ENCODE assay signal across 13 cellular contexts in the genomic region with DNA sequence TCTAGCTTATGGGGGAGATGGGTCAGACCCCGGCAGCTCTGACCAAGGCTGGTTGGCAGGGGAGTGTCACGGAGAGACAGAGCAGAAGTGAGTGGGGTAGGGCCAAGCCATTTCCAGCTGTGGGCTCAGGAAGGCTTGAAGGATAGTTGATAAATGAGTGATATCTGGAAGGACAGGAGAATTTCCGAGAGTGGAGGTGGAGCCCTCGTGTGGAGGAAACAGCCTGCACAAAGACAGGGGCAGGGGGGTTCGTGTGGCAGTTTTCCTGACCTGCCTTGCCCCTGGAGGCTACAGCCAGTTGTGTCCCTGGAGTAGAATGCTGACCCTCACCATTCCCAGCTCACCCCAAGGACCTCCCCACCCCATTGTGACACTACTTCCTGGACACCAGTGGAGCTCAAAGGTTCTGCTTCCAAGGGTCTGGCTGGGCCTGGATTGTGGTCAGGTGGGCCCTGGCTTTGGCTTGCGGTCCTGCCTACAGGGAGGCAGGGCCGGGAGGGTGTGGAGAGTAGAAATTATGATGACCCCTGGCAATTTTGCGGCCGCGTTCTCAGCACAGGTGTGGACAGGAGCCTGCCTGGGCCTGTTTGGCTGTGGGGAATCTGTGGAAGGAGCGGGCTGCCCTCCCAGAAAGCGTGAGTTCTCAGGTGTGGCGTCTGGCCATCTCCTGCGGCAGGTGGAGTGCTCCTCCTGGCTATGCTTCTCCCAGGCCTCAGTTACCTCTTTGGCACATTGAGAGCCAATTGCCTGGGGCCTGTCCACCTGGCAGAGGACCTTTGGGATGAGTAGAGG. TPM values are rescaled to one million over a fixed set of nuclear protein-coding genes. Genes with fewer than 3 reads are reported as not detected.
DNase-seq lines count a peak whose midpoint lies in the region; ATAC-seq, FAIRE-seq and TF ChIP-seq lines count a peak whose summit lies in the region.
"Had no signal": no experiment of that assay in that cellular context is flagged by ENCODE, and none has a peak within 500 bp of the region (broad histone marks: within the 10 kb centered on the region; RNA-seq: fewer than 3 reads in every experiment).

A gene with protein sequence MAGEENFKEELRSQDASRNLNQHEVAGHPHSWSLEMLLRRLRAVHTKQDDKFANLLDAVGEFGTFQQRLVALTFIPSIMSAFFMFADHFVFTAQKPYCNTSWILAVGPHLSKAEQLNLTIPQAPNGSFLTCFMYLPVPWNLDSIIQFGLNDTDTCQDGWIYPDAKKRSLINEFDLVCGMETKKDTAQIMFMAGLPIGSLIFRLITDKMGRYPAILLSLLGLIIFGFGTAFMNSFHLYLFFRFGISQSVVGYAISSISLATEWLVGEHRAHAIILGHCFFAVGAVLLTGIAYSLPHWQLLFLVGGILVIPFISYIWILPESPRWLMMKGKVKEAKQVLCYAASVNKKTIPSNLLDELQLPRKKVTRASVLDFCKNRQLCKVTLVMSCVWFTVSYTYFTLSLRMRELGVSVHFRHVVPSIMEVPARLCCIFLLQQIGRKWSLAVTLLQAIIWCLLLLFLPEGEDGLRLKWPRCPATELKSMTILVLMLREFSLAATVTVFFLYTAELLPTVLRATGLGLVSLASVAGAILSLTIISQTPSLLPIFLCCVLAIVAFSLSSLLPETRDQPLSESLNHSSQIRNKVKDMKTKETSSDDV (plus strand): TSS at position 400 of the 792 bp plus-strand sequence. CDS start 23,733 bp downstream, outside the sequence.

- H3K18ac ChIP-seq in mesendoderm (ENCODE audit: low read length): no peak within 1 kb of the TSS

- no peak within 1 kb of the TSS for H2BK15ac ChIP-seq in mesendoderm (replicated peaks; ENCODE audit: low read depth)

- H3K79me2 ChIP-seq in HCT116 (ENCODE audit: insufficient read depth, low read length) (no peaks in the 10 kb centered on the region), GM12878 (ENCODE audit: control insufficient read depth, insufficient read depth, low read length) (no peaks in the 10 kb centered on the region), mesendoderm (ENCODE audit: control insufficient read depth, insufficient read depth, low read length) (no peaks in the 10 kb centered on the region)

- peak; percentile 10 for TF ChIP-seq CTCF in GM10248 (IDR thresholded peaks at IDR 0.05; ENCODE audit: control extremely low read depth, extremely low read depth, low read depth, missing control alignments)
- TF ChIP-seq CTCF in HCT116 (IDR thresholded peaks at IDR 0.05 in 2 of 3, conservative IDR thresholded peaks at IDR 0.05 in 1 of 3; ENCODE audit: borderline replicate concordance in 1 of 3, insufficient read depth in 1 of 3, low read depth in 2 of 3, low read length in 2 of 3): peak; percentile 17 to 33 (median 26); a peak in 3 of 6 replicates
- peak in 2 of 3 experiments; percentile 25 to 38; a peak in 3 of 6 replicates for TF ChIP-seq CTCF in GM12878 (IDR thresholded peaks at IDR 0.05 in 2 of 3, conservative IDR thresholded peaks at IDR 0.05 in 1 of 3; ENCODE audit: control insufficient read depth in 2 of 3, extremely low read depth in 1 of 3, insufficient read depth in 1 of 3, low read depth in 3 of 3, low read length in 3 of 3)

- BruUV-seq in HCT116 (replicated peaks; lab: Mats Ljungman, UMichigan): no TSS peak
- no TSS peak for BruUV-seq in GM12878 (replicated peaks; lab: Mats Ljungman, UMichigan)

- H2BK120ac ChIP-seq in mesendoderm (ENCODE audit: low read depth, low read length): no peak within 1 kb of the TSS

- intact Hi-C loops in HCT116 (cut with micrococcal nuclease) (no loop called here), GM12878 (cut with micrococcal nuclease; ENCODE audit: unreplicated experiment) (loop anchor here (5.0 kb wide), 1 partner anchor 165 kb away; no protein-coding TSS in a partner anchor)

- SMC1A ChIA-PET in GM12878 (lab: Charles Lee; ENCODE audit: uncharacterized antibody, unreplicated experiment): interaction anchor here (0.6 to 1.3 kb wide), 5 partner anchors 37 to 163 kb away, joined by 3 to 4 read pairs (median 3); no protein-coding TSS in a partner anchor

- H3K27ac ChIP-seq in HCT116 (ENCODE audit: low read depth, low read length) (no peak within 1 kb of the TSS), GM12878 (ENCODE audit: control insufficient read depth, insufficient read depth) (no peak within 1 kb of the TSS), mesendoderm (ENCODE audit: low read depth, low read length) (no peak within 1 kb of the TSS)
- H3K27ac ChIP-seq: colonic mucosa had no signal

- H4K8ac ChIP-seq in mesendoderm (ENCODE audit: low read depth, low read length): no peak within 1 kb of the TSS

- H3K9me3 ChIP-seq in HCT116 (ENCODE audit: control insufficient read depth in 1 of 2, insufficient read depth in 1 of 2, low read depth in 1 of 2, low read length in 2 of 2) (no peaks in the 10 kb centered on the region), GM12878 (replicated peaks; ENCODE audit: control insufficient read depth, insufficient read depth, low read length) (no peaks in the 10 kb centered on the region)
- H3K9me3 ChIP-seq: colonic mucosa had no signal

- H3K27me3 ChIP-seq in HCT116 (ENCODE audit: insufficient read depth, low read length): no peaks in the 10 kb centered on the region
- H3K27me3 ChIP-seq in GM12878 (replicated peaks in 1 of 2; ENCODE audit: control insufficient read depth in 2 of 2, insufficient read depth in 2 of 2, low read length in 1 of 2): no peaks in the 10 kb centered on the region; a peak in 1 of 4 replicates
- no peaks in the 10 kb centered on the region for H3K27me3 ChIP-seq in mesendoderm (ENCODE audit: insufficient read depth, low read length, poor library complexity)
- H3K27me3 ChIP-seq: colonic mucosa had no signal

- RAD21 ChIA-PET in HCT116 (lab: Charles Lee; ENCODE audit: low non-redundant PET in 1 of 2, low total read pairs in 2 of 2, uncharacterized antibody in 2 of 2, unreplicated experiment in 2 of 2): no interaction called here
- RAD21 ChIA-PET in GM12878 (lab: Charles Lee; ENCODE audit: unreplicated experiment): interaction anchor here (0.6 to 2.0 kb wide), 7 partner anchors 142 to 308 kb away, joined by 3 to 9 read pairs (median 4); no protein-coding TSS in a partner anchor

- POLR2A ChIA-PET in GM10248 (lab: Yijun Ruan, JAX): no interaction called here
- POLR2A ChIA-PET in HCT116 (lab: Charles Lee): no interaction called here
- POLR2A ChIA-PET in GM12878 (lab: Charles Lee): interaction anchor here (0.5 kb wide), 1 partner anchor 168 kb away, joined by 5 read pairs; no protein-coding TSS in a partner anchor

- TF ChIP-seq EP300 in GM12878 (IDR thresholded peaks at IDR 0.05; ENCODE audit: borderline replicate concordance in 1 of 2, control insufficient read depth in 1 of 2, low read depth in 2 of 2, low read length in 2 of 2): no peak

- H2BK5ac ChIP-seq in mesendoderm (ENCODE audit: low read length): no peak within 1 kb of the TSS

- FAIRE-seq in GM12878 (lab: Jason Lieb, UNC): no peak

- H4K20me1 ChIP-seq in HCT116 (ENCODE audit: insufficient read depth) (no peaks in the 10 kb centered on the region), GM12878 (ENCODE audit: control insufficient read depth, insufficient read depth) (no peaks in the 10 kb centered on the region)

- H3K4me2 ChIP-seq in HCT116 (ENCODE audit: low read length): no peak within 1 kb of the TSS
- H3K4me2 ChIP-seq in GM12878 (ENCODE audit: control insufficient read depth, insufficient read depth): no peak within 1 kb of the TSS
- no peak within 1 kb of the TSS for H3K4me2 ChIP-seq in mesendoderm (ENCODE audit: low read length)

- ATAC-seq in HCT116 (peak; percentile 65), GM12878 (peak; percentile 60), HG02623 (IDR thresholded peaks at IDR 0.05; ENCODE audit: unreplicated experiment) (no peak)
- ATAC-seq: activated CD4-positive, CD25-positive, alpha-beta regulatory T cell treated with anti-CD3 and anti-CD28 coated beads, Interleukin-2, amount 50 U/mL, for 24 hours had no signal

- no peak within 1 kb of the TSS for H3K4ac ChIP-seq in mesendoderm (ENCODE audit: low read depth, low read length)

- H3K4me1 ChIP-seq in HCT116 (ENCODE audit: control insufficient read depth in 1 of 2, insufficient read depth in 2 of 2, low read length in 2 of 2) (no peaks in the 10 kb centered on the region), GM12878 (ENCODE audit: control insufficient read depth, insufficient read depth, low read length) (no peaks in the 10 kb centered on the region), mesendoderm (ENCODE audit: control insufficient read depth, low read depth, low read length) (peaks cover 2% of the 10 kb centered on the region)
- H3K4me1 ChIP-seq: colonic mucosa had no signal

- H3K9ac ChIP-seq in HCT116 (ENCODE audit: low read length): no peak within 1 kb of the TSS
- no peak within 1 kb of the TSS for H3K9ac ChIP-seq in GM12878 (ENCODE audit: control insufficient read depth, insufficient read depth, low read length)
- H3K9ac ChIP-seq in mesendoderm (ENCODE audit: low read length): peak within 1 kb of the TSS; percentile 20

- no peak within 1 kb of the TSS for H3K4me3 ChIP-seq in HCT116 (replicated peaks in 1 of 2; ENCODE audit: low read depth in 1 of 2, low read length in 2 of 2)
- no peak within 1 kb of the TSS for H3K4me3 ChIP-seq in GM12878
- H3K4me3 ChIP-seq in mesendoderm (ENCODE audit: low read length): no peak within 1 kb of the TSS
- H3K4me3 ChIP-seq: colonic mucosa had no signal

- no peak within 1 kb of the TSS for H4K5ac ChIP-seq in mesendoderm (ENCODE audit: low read length)

- DNase-seq in GM10248 (ENCODE audit: extremely low spot score) (no peak), HCT116 (ENCODE audit: low read depth, low spot score) (no peak), GM12878 (ENCODE audit: low read depth, low spot score) (no peak), mesendoderm (peak; percentile 62), NCI-H1436 (lab: John Stamatoyannopoulos, UW) (no peak), RPMI8226 (no peak)
- DNase-seq in activated T-cell treated with anti-CD3 and anti-CD28 coated beads, Interleukin-2, amount 50 U/mL, for 48 hours: no peak
- DNase-seq: CD4-positive, CD25-positive, alpha-beta regulatory T cell; colonic mucosa; GF-D8; nucleus accumbens had no signal

- in situ Hi-C loops in GM12878 (cut with MboI): no loop called here

- H2AFZ ChIP-seq in HCT116 (ENCODE audit: low read depth, low read length, poor library complexity, severe bottlenecking): no peak within 1 kb of the TSS
- H2AFZ ChIP-seq in GM12878 (ENCODE audit: control insufficient read depth, low read depth, low read length): no peak within 1 kb of the TSS

- H3K36me3 ChIP-seq in HCT116 (ENCODE audit: control insufficient read depth in 1 of 2, insufficient read depth in 2 of 2, low read length in 2 of 2) (no peaks in the 10 kb centered on the region), GM12878 (ENCODE audit: control insufficient read depth in 2 of 2, insufficient read depth in 2 of 2, low read length in 1 of 2) (no peaks in the 10 kb centered on the region), mesendoderm (ENCODE audit: control insufficient read depth, insufficient read depth, low read length) (no peaks in the 10 kb centered on the region)
- H3K36me3 ChIP-seq: colonic mucosa had no signal

- no peak within 1 kb of the TSS for H3K56ac ChIP-seq in mesendoderm (ENCODE audit: low read length)

- WGBS in GM12878 (ENCODE audit: insufficient coverage, insufficient replicate concordance, low lambda C conversion rate, missing lambda C conversion rate): 71% methylated on average over 13 of the region's 14 CpGs
- no CpG with 5 or more reads among the region's 14 CpGs for WGBS in mesendoderm (ENCODE audit: extremely low coverage, insufficient coverage, low lambda C conversion rate)

- TF ChIP-seq POLR2A in HCT116 (IDR thresholded peaks at IDR 0.05; ENCODE audit: borderline replicate concordance, extremely low read depth, insufficient read depth, insufficient read length) (no peak), GM12878 (IDR thresholded peaks at IDR 0.05; ENCODE audit: low read depth, low read length) (no peak)

- no peak within 1 kb of the TSS for H3K23ac ChIP-seq in mesendoderm (ENCODE audit: low read length)

- no peaks in the 10 kb centered on the region for H3K79me1 ChIP-seq in mesendoderm (ENCODE audit: low read length)

- H3K9me2 ChIP-seq in HCT116 (ENCODE audit: insufficient read depth): no peaks in the 10 kb centered on the region

- H2AK5ac ChIP-seq in mesendoderm (ENCODE audit: low read length): no peak within 1 kb of the TSS

- CTCF ChIA-PET in GM10248 (lab: Yijun Ruan, JAX): interaction anchor here (1.0 to 3.2 kb wide), 7 partner anchors 15 to 239 kb away, joined by 3 to 17 read pairs (median 4); no protein-coding TSS in a partner anchor
- CTCF ChIA-PET in HCT116 (lab: Charles Lee): interaction anchor here (0.8 kb wide), 1 partner anchor 164 kb away, joined by 3 read pairs; no protein-coding TSS in a partner anchor
- CTCF ChIA-PET in GM12878 (lab: Yijun Ruan, JAX): interaction anchor here (0.8 to 1.7 kb wide), 6 partner anchors 17 to 308 kb away, joined by 3 to 11 read pairs (median 3); no protein-coding TSS in a partner anchor

- TF ChIP-seq RAD21 in HCT116 (IDR thresholded peaks at IDR 0.05; ENCODE audit: low read depth) (peak; percentile 39), GM12878 (IDR thresholded peaks at IDR 0.05; ENCODE audit: insufficient read depth, low read depth, low read length) (peak; percentile 25)

RNA-seq across cellular contexts. Expression of the gene that starts here (rescaled TPM):
- total RNA-seq in HCT116 (2021; ENCODE audit: unreplicated experiment) (0.22 TPM), GM12878 (2014; rRNA removed) (not detected in 2 replicates), GM12878 (2014; rRNA removed; fragmentation: Illumina TruSeq; extraction: Trizol) (not detected in 2 replicates), GM12878 (2021) (not detected in 2 replicates)
- 0.06 and 0.10 TPM in 2 replicates for polyA plus RNA-seq in HCT116 (2012)
- 0.42 TPM in 1 of 2 replicates, not detected in the other for total RNA-seq in GM12878 (2013; cell fraction: nucleolus; rRNA removed)
- not detected for polyA plus RNA-seq in GM12878 (2011; ENCODE audit: low read depth)
- polyA plus RNA-seq in GM12878 (2011; rRNA removed) (0.04 TPM in 1 of 2 replicates, not detected in the other), GM12878 (2014; fragmentation: Illumina TruSeq; extraction: Trizol) (not detected in 2 replicates), GM12878 (2014; fragmentation: Nextera tagmentation; extraction: Ambion mirVana) (not detected), GM12878 (2014; rRNA removed) (not detected in 2 replicates), GM12878 (2016; fragmentation: Nextera tagmentation; extraction: Ambion mirVana) (not detected)
- polyA plus RNA-seq in GM12878 (2011; cell fraction: cytosol; rRNA removed): not detected in 2 replicates
- polyA plus RNA-seq in GM12878 (2011; cell fraction: nucleus; rRNA removed): 0.04 and 0.07 TPM in 2 replicates
- 0.08 TPM in 1 of 2 replicates, not detected in the other for polyA plus RNA-seq in GM12878 (2012)
- polyA minus RNA-seq in GM12878 (2011; rRNA and poly(A)+ RNA removed): 0.10 TPM in 1 of 2 replicates, not detected in the other
- polyA minus RNA-seq in GM12878 (2011; cell fraction: cytosol; rRNA and poly(A)+ RNA removed): not detected in 2 replicates
- polyA minus RNA-seq in GM12878 (2011; cell fraction: nucleus; rRNA and poly(A)+ RNA removed): not detected in 2 replicates
- polyA plus RNA-seq in mesendoderm (2013, experiment 1 of 2): 0.03 TPM
- not detected for polyA plus RNA-seq in mesendoderm (2013, experiment 2 of 2)
- total RNA-seq: CD4-positive, CD25-positive, alpha-beta regulatory T cell had no signal
- polyA plus RNA-seq: CD4-positive, CD25-positive, alpha-beta regulatory T cell had no signal

Comparison
In these comparisons a context has a peak if more than half of its experiments do, and no peak if none do; other contexts are left out.
1. Peak in ATAC-seq in HCT116; RNA of the gene not detected or under 1 TPM.
2. Peak in ATAC-seq in GM12878; RNA of the gene not detected or under 1 TPM.